ENCODE assay signal across 8 cellular contexts in genomic region chr11:118488480-118489109, GRCh38. TPM values are rescaled to one million over a fixed set of nuclear protein-coding genes. Genes with fewer than 3 reads are reported as not detected.
DNase-seq lines count a peak whose midpoint lies in the region; ATAC-seq and TF ChIP-seq lines count a peak whose summit lies in the region.

No MANE protein-coding gene starts in this region.

- H3K9me3 Mint-ChIP-seq in nephron progenitor cell = no peaks in the 10 kb centered on the region
- no peaks in the 10 kb centered on the region for H3K9me3 Mint-ChIP-seq in stimulated activated naive CD8-positive, alpha-beta T cell treated with anti-CD3 and anti-CD28 coated beads, Interleukin-15, Interleukin-2, amounts not matched to agents 100 ng/mL and 50 ng/mL, for 24 hours

- peak; percentile 80 for TF ChIP-seq CTCF in nephron progenitor cell (IDR thresholded peaks at IDR 0.05)

- peaks cover 12% of the 10 kb centered on the region for H3K4me1 Mint-ChIP-seq in nephron progenitor cell
- H3K4me1 Mint-ChIP-seq in stimulated activated naive CD8-positive, alpha-beta T cell treated with anti-CD3 and anti-CD28 coated beads, Interleukin-15, Interleukin-2, amounts not matched to agents 100 ng/mL and 50 ng/mL, for 24 hours (ENCODE audit: low read depth) = peaks cover 8% of the 10 kb centered on the region

- ATAC-seq in esophagus mucosa = peak; percentile 45
- ATAC-seq in GM18870 (IDR thresholded peaks at IDR 0.05; ENCODE audit: unreplicated experiment) = no peak

- peak; percentile 33 for DNase-seq in COR-L47 (lab: John Stamatoyannopoulos, UW)
- DNase-seq in KBM-7 = peak; percentile 80
- peak; percentile 90 for DNase-seq in OCI-M1 (lab: John Stamatoyannopoulos, UW)
- DNase-seq in activated T-cell treated with anti-CD3 and anti-CD28 coated beads for 48 hours (ENCODE audit: low read depth) = peak; percentile 65
- DNase-seq in nephron progenitor cell = peak; percentile 77

- no peak overlapping the region for H3K4me3 Mint-ChIP-seq in nephron progenitor cell
- H3K4me3 Mint-ChIP-seq in stimulated activated naive CD8-positive, alpha-beta T cell treated with anti-CD3 and anti-CD28 coated beads, Interleukin-15, Interleukin-2, amounts not matched to agents 100 ng/mL and 50 ng/mL, for 24 hours = no peak overlapping the region

- H3K27me3 Mint-ChIP-seq in nephron progenitor cell (ENCODE audit: low read depth, poor library complexity) = no peaks in the 10 kb centered on the region
- H3K27me3 Mint-ChIP-seq in stimulated activated naive CD8-positive, alpha-beta T cell treated with anti-CD3 and anti-CD28 coated beads, Interleukin-15, Interleukin-2, amounts not matched to agents 100 ng/mL and 50 ng/mL, for 24 hours = no peaks in the 10 kb centered on the region

- peaks cover 68% of the 10 kb centered on the region for H3K36me3 Mint-ChIP-seq in nephron progenitor cell (ENCODE audit: low read depth)
- peaks cover 42% of the 10 kb centered on the region for H3K36me3 Mint-ChIP-seq in stimulated activated naive CD8-positive, alpha-beta T cell treated with anti-CD3 and anti-CD28 coated beads, Interleukin-15, Interleukin-2, amounts not matched to agents 100 ng/mL and 50 ng/mL, for 24 hours (ENCODE audit: low read depth)

- in situ Hi-C loops in KBM-7 (cut with MboI; ENCODE audit: low pct_unique_long_range_greater_than_20kb, low sequenced_read_pairs) = no loop called here

- H3K27ac Mint-ChIP-seq in nephron progenitor cell = no peak overlapping the region
- H3K27ac Mint-ChIP-seq in stimulated activated naive CD8-positive, alpha-beta T cell treated with anti-CD3 and anti-CD28 coated beads, Interleukin-15, Interleukin-2, amounts not matched to agents 100 ng/mL and 50 ng/mL, for 24 hours = peak overlapping the region; percentile 49

RNA-seq across cellular contexts. Expression of gene TTC36, which starts 38.7 kb away (rescaled TPM):
- total RNA-seq in esophagus mucosa = not detected

RNA-seq across cellular contexts. Expression of gene TMEM25, which starts 42.4 kb away (rescaled TPM):
- total RNA-seq in esophagus mucosa = 8.3 TPM

RNA-seq across cellular contexts. Expression of gene KMT2A, which starts 52.3 kb away (rescaled TPM):
- total RNA-seq in esophagus mucosa = 25.6 TPM

Comparison
In these comparisons a context has a peak if more than half of its experiments do, and no peak if none do; other contexts are left out.
1. DNase-seq: peak in every context shown above with its lines; median percentile 90 in OCI-M1; 80 in KBM-7; 77 in nephron progenitor cell; 65 in activated T-cell treated with anti-CD3 and anti-CD28 coated beads for 48 hours; 33 in COR-L47.